25 cellular contexts compared by ENCODE assay signal in the genomic region with DNA sequence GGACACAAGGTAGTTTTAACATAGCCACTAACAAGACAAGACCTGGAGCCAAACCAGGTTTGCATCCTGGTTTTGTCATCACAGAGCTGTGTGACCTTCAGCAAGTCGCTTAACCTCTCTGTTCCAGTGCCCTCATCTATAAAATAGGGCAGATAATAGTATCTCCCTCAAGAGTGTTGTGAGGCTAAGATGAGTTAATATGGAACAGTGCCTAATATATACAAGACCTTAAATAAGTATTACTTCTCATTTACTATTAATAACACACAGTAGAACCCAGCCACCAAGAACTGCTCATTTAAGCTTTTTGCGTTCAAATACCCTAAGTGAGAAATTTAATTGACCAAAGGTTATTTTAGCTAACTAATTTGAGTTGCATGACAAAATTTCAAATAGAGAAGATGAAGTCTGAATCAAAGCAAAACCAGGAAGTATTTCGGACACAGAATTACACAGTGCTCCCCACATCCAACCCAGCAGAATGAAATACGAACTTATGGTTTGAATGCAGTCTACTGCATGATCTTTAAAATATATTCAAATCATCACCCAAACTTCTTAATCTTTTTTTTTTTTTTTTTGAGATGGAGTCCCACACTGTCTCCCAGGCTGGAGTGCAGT.
A peak's percentile ranks its signal among the peaks of the same experiment; 100 is the strongest.
DNase-seq lines count a peak whose midpoint lies in the region; ATAC-seq and TF ChIP-seq lines count a peak whose summit lies in the region.
"Had no signal": no experiment of that assay in that cellular context is flagged by ENCODE, and none has a peak within 500 bp of the region (broad histone marks: within the 10 kb centered on the region; RNA-seq: fewer than 3 reads in every experiment).

No MANE protein-coding gene starts in this region.

- no peak for TF ChIP-seq CTCF in osteocyte (IDR thresholded peaks at IDR 0.05)

- H3K27ac Mint-ChIP-seq in activated T-cell treated with anti-CD3 and anti-CD28 coated beads, Interleukin-2, amount 50 U/mL, for 72 hours = peak overlapping the region; percentile 87
- peak overlapping the region; percentile 4 for H3K27ac Mint-ChIP-seq in osteocyte (ENCODE audit: unreplicated experiment)
- H3K27ac Mint-ChIP-seq in CD8-positive, alpha-beta memory T cell = peak overlapping the region in 2 of 8 donors; percentile 66 to 72

- no peak overlapping the region for H3K9ac ChIP-seq in HUES48 (ENCODE audit: low read depth, low read length)

- H3K27me3 ChIP-seq in HUES48 (ENCODE audit: control insufficient read depth, insufficient read depth, low read length) = no peaks in the 10 kb centered on the region
- H3K27me3 ChIP-seq in CD8-positive, alpha-beta memory T cell (ENCODE audit: insufficient read depth, low read length, poor library complexity, severe bottlenecking) = no peaks in the 10 kb centered on the region
- H3K27me3 ChIP-seq in aorta (ENCODE audit: control insufficient read depth in 1 of 2, insufficient read depth in 2 of 2, low read length in 1 of 2) = peaks cover 0 to 7% of the 10 kb centered on the region in 2 donors
- H3K27me3 ChIP-seq: cardiac muscle cell, testis had no signal

- peaks cover 21 to 26% of the 10 kb centered on the region in 2 donors for H3K36me3 Mint-ChIP-seq in activated T-cell treated with anti-CD3 and anti-CD28 coated beads, Interleukin-2, amount 50 U/mL, for 72 hours (ENCODE audit: insufficient read depth in 2 of 2)
- H3K36me3 Mint-ChIP-seq in osteocyte (ENCODE audit: unreplicated experiment) = peaks cover 7% of the 10 kb centered on the region
- peaks cover 3 to 4% (median 4%) of the 10 kb centered on the region in 3 donors for H3K36me3 Mint-ChIP-seq in CD8-positive, alpha-beta memory T cell

- H3K4me1 ChIP-seq in HUES48 (ENCODE audit: control insufficient read depth, insufficient read depth, low read length) = peaks cover 45% of the 10 kb centered on the region
- peaks cover 94% of the 10 kb centered on the region for H3K4me1 ChIP-seq in CD8-positive, alpha-beta memory T cell (ENCODE audit: insufficient read depth, low read length)
- no peaks in the 10 kb centered on the region for H3K4me1 ChIP-seq in aorta (ENCODE audit: control insufficient read depth in 1 of 2, insufficient read depth in 2 of 2, low read length in 2 of 2)
- H3K4me1 ChIP-seq: gastrocnemius medialis had no signal

- peaks cover 0 to 2% of the 10 kb centered on the region in 2 donors for H3K9me3 Mint-ChIP-seq in activated T-cell treated with anti-CD3 and anti-CD28 coated beads, Interleukin-2, amount 50 U/mL, for 72 hours
- no peaks in the 10 kb centered on the region for H3K9me3 Mint-ChIP-seq in osteocyte (ENCODE audit: unreplicated experiment)
- peaks cover 0 to 2% (median 0%) of the 10 kb centered on the region in 5 donors for H3K9me3 Mint-ChIP-seq in CD8-positive, alpha-beta memory T cell

- POLR2A ChIA-PET in CD8-positive, alpha-beta memory T cell (lab: Charles Lee) = no interaction called here

- H3K27me3 Mint-ChIP-seq in activated T-cell treated with anti-CD3 and anti-CD28 coated beads, Interleukin-2, amount 50 U/mL, for 72 hours (ENCODE audit: low read depth) = no peaks in the 10 kb centered on the region
- no peaks in the 10 kb centered on the region for H3K27me3 Mint-ChIP-seq in osteocyte (ENCODE audit: unreplicated experiment)
- H3K27me3 Mint-ChIP-seq in CD8-positive, alpha-beta memory T cell = peaks cover 2 to 9% of the 10 kb centered on the region in 2 donors

- peaks cover 86% of the 10 kb centered on the region for H3K4me1 Mint-ChIP-seq in activated T-cell treated with anti-CD3 and anti-CD28 coated beads, Interleukin-2, amount 50 U/mL, for 72 hours (ENCODE audit: low read depth)
- H3K4me1 Mint-ChIP-seq in osteocyte (ENCODE audit: unreplicated experiment) = peaks cover 27% of the 10 kb centered on the region
- peaks cover 23 to 75% (median 46%) of the 10 kb centered on the region in 3 donors for H3K4me1 Mint-ChIP-seq in CD8-positive, alpha-beta memory T cell

- H3K27ac ChIP-seq in HUES48 (ENCODE audit: low read depth, low read length) = peak overlapping the region; percentile 95
- peak overlapping the region; percentile 84 for H3K27ac ChIP-seq in caudate nucleus (ENCODE audit: low read depth, low read length)
- no peak overlapping the region for H3K27ac ChIP-seq in CD8-positive, alpha-beta memory T cell (ENCODE audit: low read depth, low read length)
- H3K27ac ChIP-seq in aorta (ENCODE audit: low read depth in 1 of 2, low read length in 2 of 2) = no peak overlapping the region
- H3K27ac ChIP-seq: cardiac muscle cell, gastrocnemius medialis, testis had no signal

- H3K36me3 ChIP-seq in HUES48 (ENCODE audit: control insufficient read depth, insufficient read depth, low read length) (0 out of 2 replicates have a peak, but pooled peaks cover 3% of the 10 kb centered on the region), aorta (ENCODE audit: control insufficient read depth in 1 of 2, insufficient read depth in 2 of 2, low read length in 1 of 2) (no peaks in the 10 kb centered on the region)
- H3K36me3 ChIP-seq in CD8-positive, alpha-beta memory T cell (ENCODE audit: insufficient read depth, low read length) = no peaks in the 10 kb centered on the region
- H3K36me3 ChIP-seq: cardiac muscle cell, gastrocnemius medialis had no signal

- CTCF ChIA-PET in CD8-positive, alpha-beta memory T cell (lab: Charles Lee) = interaction anchor here (0.8 kb wide), 1 partner anchor 62 kb away, joined by 3 read pairs; no protein-coding TSS in a partner anchor

- H3K4me3 ChIP-seq in HUES48 (ENCODE audit: low read depth, low read length) (no peak overlapping the region), aorta (ENCODE audit: low read length in 2 of 2) (no peak overlapping the region)
- H3K4me3 ChIP-seq in CD8-positive, alpha-beta memory T cell (ENCODE audit: low read length) = no peak overlapping the region
- H3K4me3 ChIP-seq: cardiac muscle cell, gastrocnemius medialis, lung, testis had no signal

- intact Hi-C loops in aorta (cut with DNase I) = no loop called here

- H3K4me3 Mint-ChIP-seq in activated T-cell treated with anti-CD3 and anti-CD28 coated beads, Interleukin-2, amount 50 U/mL, for 72 hours = peak overlapping the region; percentile 56 to 80
- no peak overlapping the region for H3K4me3 Mint-ChIP-seq in osteocyte (ENCODE audit: unreplicated experiment)
- peak overlapping the region in 1 of 7 donors; percentile 0 for H3K4me3 Mint-ChIP-seq in CD8-positive, alpha-beta memory T cell

- no peak for ATAC-seq in activated T-cell treated with anti-CD3 and anti-CD28 coated beads, Interleukin-2, amount 50 U/mL, for 72 hours (replicated peaks in 1 of 2)
- no peak for ATAC-seq in aorta (ENCODE audit: low FRiP score)
- ATAC-seq: gastrocnemius medialis, right cardiac atrium had no signal

- DNase-seq in activated T-cell treated with anti-CD3 and anti-CD28 coated beads, Interleukin-2, amount 50 U/mL, for 72 hours = no peak
- DNase-seq in activated T-cell treated with anti-CD3 and anti-CD28 coated beads for 4 hours (no peak), caudate nucleus (lab: John Stamatoyannopoulos, UW) (no peak), osteocyte (ENCODE audit: extremely low spot score, unreplicated experiment) (no peak), aorta (no peak), D341Med (ENCODE audit: low spot score) (no peak)
- no peak for DNase-seq in CD8-positive, alpha-beta memory T cell
- DNase-seq: ACHN; activated CD4-positive, alpha-beta T cell treated with anti-CD3 and anti-CD28 coated beads, Interleukin-2, amount 50 U/mL, for 4 hours; C1 segment of cervical spinal cord; DMS53; erythroblast; gastrocnemius medialis; GF-D8; KG1; kidney; NCI-H1694 treated with DMSO at 0.1 percent for 48 hours; NCI-H748 treated with DMSO at 0.1 percent for 48 hours; right cardiac atrium; SHP77; stimulated activated CD4-positive, alpha-beta T cell treated with anti-CD3 and anti-CD28 coated beads, Interleukin-15, amount 100 ng/mL, for 24 hours; testis had no signal

- H3K9me3 ChIP-seq in HUES48 (ENCODE audit: control insufficient read depth, insufficient read depth, low read length) = no peaks in the 10 kb centered on the region; the same call in 1 of the 2 replicates
- H3K9me3 ChIP-seq in CD8-positive, alpha-beta memory T cell (ENCODE audit: low read length) = no peaks in the 10 kb centered on the region
- peaks cover 2% of the 10 kb centered on the region for H3K9me3 ChIP-seq in aorta (ENCODE audit: control insufficient read depth, low read length)
- H3K9me3 ChIP-seq: testis had no signal

- WGBS in aorta, 2 donors = 85% methylated on average over 4 of the region's 4 CpGs

Comparison
In these comparisons a context has a peak if more than half of its experiments do, and no peak if none do; other contexts are left out.
1. H3K27ac ChIP-seq: peak in HUES48 (single experiment) and caudate nucleus (single experiment); none in CD8-positive, alpha-beta memory T cell (single experiment) and aorta (0 of 2).